ENCODE assay signal across 1 cellular context in the genomic region with DNA sequence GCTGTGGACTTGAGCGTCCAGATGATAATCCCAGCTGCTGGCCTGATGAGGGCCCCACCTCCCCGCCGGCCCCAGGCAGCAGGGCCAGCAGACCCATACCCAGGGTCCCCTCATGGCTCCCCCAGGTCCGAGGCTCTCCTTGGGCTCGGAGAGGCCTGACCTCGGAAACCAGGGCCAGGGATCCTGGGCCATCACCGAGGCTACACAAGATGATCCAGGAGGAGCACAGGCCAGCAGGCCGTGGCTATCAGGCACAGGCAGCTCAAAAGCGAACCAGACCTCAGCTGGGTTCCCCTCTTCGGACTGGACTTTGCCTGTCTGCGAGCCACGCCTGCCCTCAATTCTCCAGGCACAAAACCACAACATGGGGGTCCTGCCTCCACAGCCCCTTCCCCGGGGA.
TF ChIP-seq lines count a peak whose summit lies in the region.

No MANE protein-coding gene starts in this region.

TF ChIP-seq in HepG2, 621 proteins besides CTCF, POLR2A, EP300 and RAD21 (continued from another document):
- TF ChIP-seq, protein P1, sequence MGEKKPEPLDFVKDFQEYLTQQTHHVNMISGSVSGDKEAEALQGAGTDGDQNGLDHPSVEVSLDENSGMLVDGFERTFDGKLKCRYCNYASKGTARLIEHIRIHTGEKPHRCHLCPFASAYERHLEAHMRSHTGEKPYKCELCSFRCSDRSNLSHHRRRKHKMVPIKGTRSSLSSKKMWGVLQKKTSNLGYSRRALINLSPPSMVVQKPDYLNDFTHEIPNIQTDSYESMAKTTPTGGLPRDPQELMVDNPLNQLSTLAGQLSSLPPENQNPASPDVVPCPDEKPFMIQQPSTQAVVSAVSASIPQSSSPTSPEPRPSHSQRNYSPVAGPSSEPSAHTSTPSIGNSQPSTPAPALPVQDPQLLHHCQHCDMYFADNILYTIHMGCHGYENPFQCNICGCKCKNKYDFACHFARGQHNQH (CRISPR knock-in tag; IDR thresholded peaks at IDR 0.05) = no peak
- TF ChIP-seq ATF7-NPFF (CRISPR knock-in tag; IDR thresholded peaks at IDR 0.05; ENCODE audit: low read depth) (no peak), ZFP82 (CRISPR knock-in tag; IDR thresholded peaks at IDR 0.05; ENCODE audit: borderline replicate concordance) (no peak), PHF20 (CRISPR knock-in tag; IDR thresholded peaks at IDR 0.05) (no peak), ZNF572 (CRISPR knock-in tag; IDR thresholded peaks at IDR 0.05) (no peak), ATF1 (CRISPR knock-in tag; IDR thresholded peaks at IDR 0.05) (no peak), ZFP41 (CRISPR knock-in tag; IDR thresholded peaks at IDR 0.05; ENCODE audit: borderline replicate concordance) (no peak), NFIC (IDR thresholded peaks at IDR 0.05; ENCODE audit: low read length) (no peak), NFRKB (IDR thresholded peaks at IDR 0.05) (no peak), LCORL (IDR thresholded peaks at IDR 0.05) (no peak), LCORL (CRISPR knock-in tag; IDR thresholded peaks at IDR 0.05) (no peak), ZNF367 (CRISPR knock-in tag; IDR thresholded peaks at IDR 0.05; ENCODE audit: borderline replicate concordance) (no peak), ZNF737 (CRISPR knock-in tag; IDR thresholded peaks at IDR 0.05; ENCODE audit: borderline replicate concordance) (no peak)
- TF ChIP-seq, protein P2, sequence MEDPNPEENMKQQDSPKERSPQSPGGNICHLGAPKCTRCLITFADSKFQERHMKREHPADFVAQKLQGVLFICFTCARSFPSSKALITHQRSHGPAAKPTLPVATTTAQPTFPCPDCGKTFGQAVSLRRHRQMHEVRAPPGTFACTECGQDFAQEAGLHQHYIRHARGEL (CRISPR knock-in tag; IDR thresholded peaks at IDR 0.05) = no peak
- TF ChIP-seq, protein P3, sequence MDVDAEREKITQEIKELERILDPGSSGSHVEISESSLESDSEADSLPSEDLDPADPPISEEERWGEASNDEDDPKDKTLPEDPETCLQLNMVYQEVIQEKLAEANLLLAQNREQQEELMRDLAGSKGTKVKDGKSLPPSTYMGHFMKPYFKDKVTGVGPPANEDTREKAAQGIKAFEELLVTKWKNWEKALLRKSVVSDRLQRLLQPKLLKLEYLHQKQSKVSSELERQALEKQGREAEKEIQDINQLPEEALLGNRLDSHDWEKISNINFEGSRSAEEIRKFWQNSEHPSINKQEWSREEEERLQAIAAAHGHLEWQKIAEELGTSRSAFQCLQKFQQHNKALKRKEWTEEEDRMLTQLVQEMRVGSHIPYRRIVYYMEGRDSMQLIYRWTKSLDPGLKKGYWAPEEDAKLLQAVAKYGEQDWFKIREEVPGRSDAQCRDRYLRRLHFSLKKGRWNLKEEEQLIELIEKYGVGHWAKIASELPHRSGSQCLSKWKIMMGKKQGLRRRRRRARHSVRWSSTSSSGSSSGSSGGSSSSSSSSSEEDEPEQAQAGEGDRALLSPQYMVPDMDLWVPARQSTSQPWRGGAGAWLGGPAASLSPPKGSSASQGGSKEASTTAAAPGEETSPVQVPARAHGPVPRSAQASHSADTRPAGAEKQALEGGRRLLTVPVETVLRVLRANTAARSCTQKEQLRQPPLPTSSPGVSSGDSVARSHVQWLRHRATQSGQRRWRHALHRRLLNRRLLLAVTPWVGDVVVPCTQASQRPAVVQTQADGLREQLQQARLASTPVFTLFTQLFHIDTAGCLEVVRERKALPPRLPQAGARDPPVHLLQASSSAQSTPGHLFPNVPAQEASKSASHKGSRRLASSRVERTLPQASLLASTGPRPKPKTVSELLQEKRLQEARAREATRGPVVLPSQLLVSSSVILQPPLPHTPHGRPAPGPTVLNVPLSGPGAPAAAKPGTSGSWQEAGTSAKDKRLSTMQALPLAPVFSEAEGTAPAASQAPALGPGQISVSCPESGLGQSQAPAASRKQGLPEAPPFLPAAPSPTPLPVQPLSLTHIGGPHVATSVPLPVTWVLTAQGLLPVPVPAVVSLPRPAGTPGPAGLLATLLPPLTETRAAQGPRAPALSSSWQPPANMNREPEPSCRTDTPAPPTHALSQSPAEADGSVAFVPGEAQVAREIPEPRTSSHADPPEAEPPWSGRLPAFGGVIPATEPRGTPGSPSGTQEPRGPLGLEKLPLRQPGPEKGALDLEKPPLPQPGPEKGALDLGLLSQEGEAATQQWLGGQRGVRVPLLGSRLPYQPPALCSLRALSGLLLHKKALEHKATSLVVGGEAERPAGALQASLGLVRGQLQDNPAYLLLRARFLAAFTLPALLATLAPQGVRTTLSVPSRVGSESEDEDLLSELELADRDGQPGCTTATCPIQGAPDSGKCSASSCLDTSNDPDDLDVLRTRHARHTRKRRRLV (CRISPR knock-in tag; IDR thresholded peaks at IDR 0.05) = no peak
